In the genomic region with DNA sequence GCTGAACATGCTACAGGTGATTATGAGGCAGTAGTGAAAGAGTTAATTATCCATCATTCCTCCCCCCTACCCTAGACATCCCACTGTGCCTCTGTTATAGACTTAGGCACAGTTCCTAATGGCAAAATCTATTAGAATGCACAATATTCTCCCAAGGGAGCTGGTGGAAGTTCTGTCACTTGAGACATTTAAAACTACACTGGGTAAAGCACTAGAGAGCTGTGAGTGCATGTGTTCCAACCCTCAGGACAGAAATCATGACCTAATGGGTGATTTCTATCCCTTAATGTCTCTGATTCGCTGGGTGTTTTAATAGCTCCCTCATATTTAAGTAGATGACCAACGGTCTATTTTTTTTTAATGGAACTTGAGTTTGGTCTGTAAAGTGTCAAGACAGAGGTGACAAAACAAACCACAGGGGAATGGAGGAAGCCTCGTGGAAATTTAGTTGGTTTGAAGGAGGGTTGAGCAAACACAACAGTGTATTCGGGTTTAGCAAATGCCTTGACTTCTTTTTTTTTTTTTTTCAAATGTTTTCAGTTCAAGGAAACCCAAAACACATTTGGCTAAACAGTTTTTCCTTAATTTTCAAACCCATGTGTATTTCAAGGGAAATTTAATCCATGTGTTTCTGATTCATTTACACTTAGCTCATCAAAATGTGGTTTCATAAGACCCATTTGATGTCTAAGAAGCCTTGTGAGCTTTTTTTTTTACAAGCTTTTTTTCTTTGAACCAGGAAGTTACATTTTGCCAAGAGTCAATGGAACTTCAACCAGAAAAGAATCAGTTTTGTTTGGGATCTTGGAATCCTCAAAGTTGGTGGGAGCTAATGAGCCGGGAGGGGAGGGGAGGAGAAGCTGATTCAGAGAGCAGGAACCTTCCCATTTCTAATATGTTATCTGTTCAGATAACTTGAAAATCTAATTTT, we compare ENCODE assay signal across 13 cellular contexts.
DNase-seq lines count a peak whose midpoint lies in the region; ATAC-seq lines count a peak whose summit lies in the region.
"Had no signal": no experiment of that assay in that cellular context is flagged by ENCODE, and none has a peak within 500 bp of the region (broad histone marks: within the 10 kb centered on the region; RNA-seq: fewer than 3 reads in every experiment).

No MANE protein-coding gene starts in this region.

- H3K27ac ChIP-seq in substantia nigra (ENCODE audit: low read depth, low read length, poor library complexity, severe bottlenecking), result no peak overlapping the region

- H3K4me1 Mint-ChIP-seq in stimulated activated naive B cell treated with anti-CD40 and anti-IgM and Interleukin-4, amounts not matched to agents 10 μg/mL and 1 μg/mL and 100 μg/mL, for 72 hours, result peaks cover 22 to 26% of the 10 kb centered on the region in 2 donors

- peaks cover 0 to 2% of the 10 kb centered on the region in 2 donors for H3K9me3 Mint-ChIP-seq in stimulated activated naive B cell treated with anti-CD40 and anti-IgM and Interleukin-4, amounts not matched to agents 10 μg/mL and 1 μg/mL and 100 μg/mL, for 72 hours

- no peak overlapping the region for H3K4me3 ChIP-seq in H7 (ENCODE audit: insufficient read depth, low read depth, low read length)

- peak; percentile 1 for DNase-seq in H7
- peak; percentile 80 for DNase-seq in NCI-H2171 treated with DMSO at 0.1 percent for 48 hours (lab: John Stamatoyannopoulos, UW)
- DNase-seq in fibroblast of the conjunctiva (ENCODE audit: low read depth), result peak; percentile 55
- DNase-seq in stimulated activated naive B cell treated with anti-CD40 and anti-IgM and Interleukin-4, amounts not matched to agents 10 μg/mL and 1 μg/mL and 100 μg/mL, for 72 hours, result no peak
- DNase-seq in stimulated activated CD4-positive, alpha-beta T cell treated with anti-CD3 and anti-CD28 coated beads, Interleukin-1b, Interleukin-23, amount 100 ng/mL, for 48 hours, result no peak
- no peak for DNase-seq in NCI-H446 (lab: John Stamatoyannopoulos, UW)
- no peak for DNase-seq in substantia nigra (lab: John Stamatoyannopoulos, UW)
- DNase-seq: activated CD8-positive, alpha-beta memory T cell treated with anti-CD3 and anti-CD28 coated beads, Interleukin-2, amount 50 U/mL, for 4 hours; activated naive CD8-positive, alpha-beta T cell treated with anti-CD3 and anti-CD28 coated beads, Interleukin-2, amount 50 U/mL, for 24 hours; Karpas-422; mesendoderm; NCI-H524; SHP77 treated with DMSO at 0.1 percent for 48 hours had no signal

- H3K27me3 Mint-ChIP-seq in stimulated activated naive B cell treated with anti-CD40 and anti-IgM and Interleukin-4, amounts not matched to agents 10 μg/mL and 1 μg/mL and 100 μg/mL, for 72 hours, result no peaks in the 10 kb centered on the region
- H3K27me3 Mint-ChIP-seq: activated naive CD8-positive, alpha-beta T cell treated with anti-CD3 and anti-CD28 coated beads, Interleukin-2, amount 50 U/mL, for 24 hours had no signal

- H3K36me3 ChIP-seq in H7 (replicated peaks; ENCODE audit: control insufficient read depth, insufficient read depth, low read length), result no peaks in the 10 kb centered on the region

- H3K4me3 Mint-ChIP-seq in stimulated activated naive B cell treated with anti-CD40 and anti-IgM and Interleukin-4, amounts not matched to agents 10 μg/mL and 1 μg/mL and 100 μg/mL, for 72 hours, result no peak overlapping the region
- H3K4me3 Mint-ChIP-seq: activated naive CD8-positive, alpha-beta T cell treated with anti-CD3 and anti-CD28 coated beads, Interleukin-2, amount 50 U/mL, for 24 hours had no signal

- peak overlapping the region; percentile 37 for H3K27ac Mint-ChIP-seq in stimulated activated naive B cell treated with anti-CD40 and anti-IgM and Interleukin-4, amounts not matched to agents 10 μg/mL and 1 μg/mL and 100 μg/mL, for 72 hours
- H3K27ac Mint-ChIP-seq: activated naive CD8-positive, alpha-beta T cell treated with anti-CD3 and anti-CD28 coated beads, Interleukin-2, amount 50 U/mL, for 24 hours had no signal

- ATAC-seq in stimulated activated naive B cell treated with anti-CD40 and anti-IgM and Interleukin-4, amounts not matched to agents 10 μg/mL and 1 μg/mL and 100 μg/mL, for 72 hours (replicated peaks), result no peak
- ATAC-seq: activated naive CD8-positive, alpha-beta T cell treated with anti-CD3 and anti-CD28 coated beads, Interleukin-2, amount 50 U/mL, for 24 hours had no signal

- no peaks in the 10 kb centered on the region for H3K36me3 Mint-ChIP-seq in stimulated activated naive B cell treated with anti-CD40 and anti-IgM and Interleukin-4, amounts not matched to agents 10 μg/mL and 1 μg/mL and 100 μg/mL, for 72 hours

- no peaks in the 10 kb centered on the region; the same call in 1 of the 2 replicates for H3K27me3 ChIP-seq in H7 (ENCODE audit: control insufficient read depth, insufficient read depth, low read length)

Comparison
In these comparisons a context has a peak if more than half of its experiments do, and no peak if none do; other contexts are left out.
1. DNase-seq: peak in H7 (single experiment), NCI-H2171 treated with DMSO at 0.1 percent for 48 hours (single experiment) and fibroblast of the conjunctiva (single experiment); none in stimulated activated naive B cell treated with anti-CD40 and anti-IgM and Interleukin-4, amounts not matched to agents 10 μg/mL and 1 μg/mL and 100 μg/mL, for 72 hours (single experiment), stimulated activated CD4-positive, alpha-beta T cell treated with anti-CD3 and anti-CD28 coated beads, Interleukin-1b, Interleukin-23, amount 100 ng/mL, for 48 hours (single experiment), NCI-H446 (0 of 2) and substantia nigra (0 of 49).